ENCODE assay signal across 8 cellular contexts in genomic region chr2:201450910-201451329, GRCh38. TPM values are rescaled to one million over a fixed set of nuclear protein-coding genes. Genes with fewer than 3 reads are reported as not detected.
DNase-seq lines count a peak whose midpoint lies in the region; ATAC-seq, FAIRE-seq and TF ChIP-seq lines count a peak whose summit lies in the region.

No MANE protein-coding gene starts in this region.

- TF ChIP-seq CTCF in Caco-2 (IDR thresholded peaks at IDR 0.05; ENCODE audit: insufficient read depth in 1 of 2, low read depth in 1 of 2, low read length in 1 of 2, severe bottlenecking in 1 of 2, unreplicated experiment in 1 of 2) (no peak), GM12878 (IDR thresholded peaks at IDR 0.05 in 2 of 3, conservative IDR thresholded peaks at IDR 0.05 in 1 of 3; ENCODE audit: control insufficient read depth in 2 of 3, extremely low read depth in 1 of 3, insufficient read depth in 1 of 3, low read depth in 3 of 3, low read length in 3 of 3) (no peak), kidney (IDR thresholded peaks at IDR 0.05; ENCODE audit: borderline replicate concordance, extremely low read depth, insufficient read depth) (no peak)

- no peaks in the 10 kb centered on the region for H4K20me1 ChIP-seq in GM12878 (ENCODE audit: control insufficient read depth, insufficient read depth)

- peaks cover 10% of the 10 kb centered on the region for H3K36me3 Mint-ChIP-seq in Caco-2 (ENCODE audit: insufficient read depth, unreplicated experiment)

- H3K36me3 ChIP-seq in Caco-2 (ENCODE audit: control insufficient read depth, insufficient read depth, low read length) = no peaks in the 10 kb centered on the region; the same call in 1 of the 2 replicates
- no peaks in the 10 kb centered on the region for H3K36me3 ChIP-seq in MG63
- no peaks in the 10 kb centered on the region for H3K36me3 ChIP-seq in GM12878 (ENCODE audit: control insufficient read depth in 2 of 2, insufficient read depth in 2 of 2, low read length in 1 of 2)
- H3K36me3 ChIP-seq in kidney (ENCODE audit: control insufficient read depth in 1 of 2, insufficient read depth in 2 of 2, low read length in 2 of 2) = no peaks in the 10 kb centered on the region

- H3K4me1 ChIP-seq in Caco-2 (peaks cover 27% of the 10 kb centered on the region), GM12878 (ENCODE audit: control insufficient read depth, insufficient read depth, low read length) (peaks cover 22% of the 10 kb centered on the region), kidney (ENCODE audit: control insufficient read depth in 1 of 2, insufficient read depth in 1 of 2, low read depth in 1 of 2, low read length in 2 of 2) (peaks cover 3 to 13% of the 10 kb centered on the region in 2 donors)

- peak overlapping the region; percentile 94 for H3K27ac Mint-ChIP-seq in Caco-2 (ENCODE audit: unreplicated experiment)

- H2AFZ ChIP-seq in GM12878 (ENCODE audit: control insufficient read depth, low read depth, low read length) = peak overlapping the region; percentile 99

- H3K9me3 Mint-ChIP-seq in Caco-2 (ENCODE audit: unreplicated experiment) = no peaks in the 10 kb centered on the region

- no peak for FAIRE-seq in GM12878 (lab: Jason Lieb, UNC)
- no peak for FAIRE-seq in kidney (lab: Jason Lieb, UNC)

- no peak for TF ChIP-seq POLR2A in GM12878 (IDR thresholded peaks at IDR 0.05; ENCODE audit: low read depth, low read length)

- RAD21 ChIA-PET in GM12878 (lab: Charles Lee; ENCODE audit: unreplicated experiment) = interaction anchor here (0.6 to 3.3 kb wide), 9 partner anchors 25 to 518 kb away, joined by 3 to 16 read pairs (median 4); partner anchors contain the start of genes CASP10 and TMEM237

- peaks cover 21% of the 10 kb centered on the region for H3K4me1 Mint-ChIP-seq in Caco-2 (ENCODE audit: low read depth, unreplicated experiment)

- intact Hi-C loops in Caco-2 (cut with micrococcal nuclease; ENCODE audit: unreplicated experiment) (loop anchor here (1.0 to 5.0 kb wide), 4 partner anchors 11 to 334 kb away; partner anchors contain the start of genes CFLAR and TMEM237), GM12878 (cut with micrococcal nuclease; ENCODE audit: unreplicated experiment) (loop anchor here (2.0 to 5.0 kb wide), 3 partner anchors 191 to 218 kb away; partner anchors contain the start of gene TMEM237), kidney (cut with DNase I) (no loop called here)

- SMC1A ChIA-PET in GM12878 (lab: Charles Lee; ENCODE audit: uncharacterized antibody, unreplicated experiment) = interaction anchor here (1.8 to 2.8 kb wide), 5 partner anchors 10 to 48 kb away, joined by 4 to 12 read pairs (median 7); no protein-coding TSS in a partner anchor

- 1% methylated on average over 23 of the region's 23 CpGs for WGBS in GM12878 (ENCODE audit: insufficient coverage, insufficient replicate concordance, low lambda C conversion rate, missing lambda C conversion rate)

- H3K9me3 ChIP-seq in Caco-2 (no peaks in the 10 kb centered on the region), MG63 (no peaks in the 10 kb centered on the region), GM12878 (replicated peaks; ENCODE audit: control insufficient read depth, insufficient read depth, low read length) (no peaks in the 10 kb centered on the region), kidney (ENCODE audit: control insufficient read depth in 1 of 2, low read length in 2 of 2) (no peaks in the 10 kb centered on the region)

- POLR2A ChIA-PET in Caco-2 (lab: Charles Lee) = interaction anchor here (0.5 to 1.2 kb wide), 12 partner anchors 19 to 562 kb away, joined by 3 to 12 read pairs (median 4); partner anchors contain the start of genes ALS2, NIF3L1, PPIL3 and TMEM237
- POLR2A ChIA-PET in GM12878 (lab: Charles Lee) = interaction anchor here (0.5 to 2.8 kb wide), 8 partner anchors 10 to 570 kb away, joined by 3 to 8 read pairs (median 6); partner anchors contain the start of gene ALS2

- no peak for TF ChIP-seq EP300 in GM12878 (IDR thresholded peaks at IDR 0.05; ENCODE audit: borderline replicate concordance in 1 of 2, control insufficient read depth in 1 of 2, low read depth in 2 of 2, low read length in 2 of 2)

- DNase-seq in Caco-2 (no peak), MG63 (no peak), GM12878 (ENCODE audit: low read depth, low spot score) (no peak), kidney (no peak), superior temporal gyrus (ENCODE audit: extremely low spot score) (peak; percentile 54), NCI-H226 (no peak)

- H3K79me2 ChIP-seq in GM12878 (ENCODE audit: control insufficient read depth, insufficient read depth, low read length) = peaks cover 14% of the 10 kb centered on the region

- in situ Hi-C loops in GM12878 (cut with MboI) = no loop called here

- 0 out of 2 replicates have a peak, but pooled peaks have one; percentile 0 for TF ChIP-seq RAD21 in GM12878 (IDR thresholded peaks at IDR 0.05; ENCODE audit: insufficient read depth, low read depth, low read length)

- peak overlapping the region; percentile 85 for H3K27ac ChIP-seq in GM12878 (ENCODE audit: control insufficient read depth, insufficient read depth)
- H3K27ac ChIP-seq in kidney (ENCODE audit: low read depth in 2 of 2, low read length in 2 of 2) = peak overlapping the region; percentile 72 to 81

- BruUV-seq in Caco-2 (replicated peaks; lab: Mats Ljungman, UMichigan) (no TSS peak), GM12878 (replicated peaks; lab: Mats Ljungman, UMichigan) (no TSS peak)

- H3K4me3 Mint-ChIP-seq in Caco-2 (ENCODE audit: unreplicated experiment) = peak overlapping the region; percentile 94

- peak overlapping the region; percentile 86 for H3K4me3 ChIP-seq in Caco-2 (ENCODE audit: low read depth, low read length)
- peak overlapping the region; percentile 95 for H3K4me3 ChIP-seq in MG63
- H3K4me3 ChIP-seq in GM12878 = peak overlapping the region; percentile 96
- H3K4me3 ChIP-seq in kidney (ENCODE audit: low read length in 2 of 2) = peak overlapping the region; percentile 93 to 95

- H3K9ac ChIP-seq in GM12878 (ENCODE audit: control insufficient read depth, insufficient read depth, low read length) (peak overlapping the region; percentile 90), kidney (ENCODE audit: low read length in 2 of 2) (peak overlapping the region; percentile 81 to 86)

- peak overlapping the region; percentile 85 for H3K4me2 ChIP-seq in GM12878 (ENCODE audit: control insufficient read depth, insufficient read depth)

- ATAC-seq in GM21515 (IDR thresholded peaks at IDR 0.05; ENCODE audit: unreplicated experiment) = peak; percentile 32
- ATAC-seq in GM12878 = peak; percentile 33
- ATAC-seq in GM21390 (IDR thresholded peaks at IDR 0.05; ENCODE audit: unreplicated experiment) = no peak

- no peaks in the 10 kb centered on the region for H3K27me3 ChIP-seq in Caco-2 (replicated peaks; ENCODE audit: control insufficient read depth, insufficient read depth, low read length)
- H3K27me3 ChIP-seq in MG63 = no peaks in the 10 kb centered on the region
- H3K27me3 ChIP-seq in GM12878 (replicated peaks in 1 of 2; ENCODE audit: control insufficient read depth in 2 of 2, insufficient read depth in 2 of 2, low read length in 1 of 2) = no peaks in the 10 kb centered on the region

- CTCF ChIA-PET in Caco-2 (lab: Charles Lee) = interaction anchor here (0.6 to 1.2 kb wide), 10 partner anchors 16 to 546 kb away, joined by 3 to 11 read pairs (median 4); partner anchors contain the start of gene CASP10
- CTCF ChIA-PET in GM12878 (lab: Yijun Ruan, JAX) = interaction anchor here (1.2 to 1.8 kb wide), 4 partner anchors 36 to 219 kb away, joined by 4 to 6 read pairs (median 4); no protein-coding TSS in a partner anchor

- H3K27me3 Mint-ChIP-seq in Caco-2 (ENCODE audit: insufficient read depth, unreplicated experiment) = no peaks in the 10 kb centered on the region

RNA-seq across cellular contexts. Expression of gene TRAK2, which starts 0.3 kb away (rescaled TPM):
- 21.9 and 23.2 TPM in 2 replicates for total RNA-seq in Caco-2 (2022)
- 6.1 and 6.5 TPM in 2 replicates for total RNA-seq in MG63 (2014; rRNA removed; shearing (Covaris generic); ENCODE audit: low replicate concordance)
- total RNA-seq in GM12878 (2013; cell fraction: nucleolus; rRNA removed) = 15.8 and 18.1 TPM in 2 replicates
- total RNA-seq in GM12878 (2014; rRNA removed) = 11.9 and 13.6 TPM in 2 replicates
- 15.2 and 16.4 TPM in 2 replicates for total RNA-seq in GM12878 (2014; rRNA removed; fragmentation: Illumina TruSeq; extraction: Trizol)
- 20.0 and 20.6 TPM in 2 replicates for total RNA-seq in GM12878 (2021)
- polyA plus RNA-seq in GM12878 (2011; ENCODE audit: low read depth) = 3.4 TPM
- 10.3 and 12.7 TPM in 2 replicates for polyA plus RNA-seq in GM12878 (2011; rRNA removed)
- 5.8 and 5.9 TPM in 2 replicates for polyA plus RNA-seq in GM12878 (2011; cell fraction: cytosol; rRNA removed)
- polyA plus RNA-seq in GM12878 (2011; cell fraction: nucleus; rRNA removed) = 9.7 and 11.4 TPM in 2 replicates
- polyA plus RNA-seq in GM12878 (2012) = 4.5 and 4.6 TPM in 2 replicates
- 16.4 and 19.9 TPM in 2 replicates for polyA plus RNA-seq in GM12878 (2014; fragmentation: Illumina TruSeq; extraction: Trizol)
- 1 to 10 TPM; 5.2 to 5.5 TPM for polyA plus RNA-seq in GM12878 (2014; fragmentation: Nextera tagmentation; extraction: Ambion mirVana)
- polyA plus RNA-seq in GM12878 (2014; rRNA removed) = 8.4 and 9.9 TPM in 2 replicates
- polyA plus RNA-seq in GM12878 (2016; fragmentation: Nextera tagmentation; extraction: Ambion mirVana) = 10 to 100 TPM; 11.8 to 14.1 TPM
- polyA minus RNA-seq in GM12878 (2011; rRNA and poly(A)+ RNA removed) = 20.0 and 31.8 TPM in 2 replicates
- polyA minus RNA-seq in GM12878 (2011; cell fraction: cytosol; rRNA and poly(A)+ RNA removed) = 5.1 and 5.2 TPM in 2 replicates
- polyA minus RNA-seq in GM12878 (2011; cell fraction: nucleus; rRNA and poly(A)+ RNA removed) = 12.8 and 17.5 TPM in 2 replicates
- total RNA-seq in kidney = 65.8 TPM
- polyA plus RNA-seq in kidney (ENCODE audit: insufficient read depth, low read depth, low replicate concordance) = 16.6 TPM

RNA-seq across cellular contexts. Expression of gene STRADB, which starts 0.6 kb away (rescaled TPM):
- total RNA-seq in Caco-2 (2022) (41.2 and 49.0 TPM in 2 replicates), GM12878 (2014; rRNA removed) (29.7 and 36.7 TPM in 2 replicates), GM12878 (2014; rRNA removed; fragmentation: Illumina TruSeq; extraction: Trizol) (39.8 and 42.2 TPM in 2 replicates), GM12878 (2021) (33.0 and 34.7 TPM in 2 replicates), kidney (26.1 TPM)
- 40.5 and 76.4 TPM in 2 replicates for total RNA-seq in MG63 (2014; rRNA removed; shearing (Covaris generic); ENCODE audit: low replicate concordance)
- total RNA-seq in GM12878 (2013; cell fraction: nucleolus; rRNA removed) = 8.6 and 12.9 TPM in 2 replicates
- 7.3 TPM for polyA plus RNA-seq in GM12878 (2011; ENCODE audit: low read depth)
- polyA plus RNA-seq in GM12878 (2011; rRNA removed) (7.6 and 11.1 TPM in 2 replicates), GM12878 (2014; fragmentation: Illumina TruSeq; extraction: Trizol) (39.0 and 46.6 TPM in 2 replicates), GM12878 (2014; fragmentation: Nextera tagmentation; extraction: Ambion mirVana) (10 to 100 TPM; 12.1 to 15.4 TPM), GM12878 (2014; rRNA removed) (23.1 and 28.8 TPM in 2 replicates), GM12878 (2016; fragmentation: Nextera tagmentation; extraction: Ambion mirVana) (10 to 100 TPM; 54.5 to 58.3 TPM), kidney (ENCODE audit: insufficient read depth, low read depth, low replicate concordance) (60.3 TPM)
- 3.8 and 4.3 TPM in 2 replicates for polyA plus RNA-seq in GM12878 (2011; cell fraction: cytosol; rRNA removed)
- polyA plus RNA-seq in GM12878 (2011; cell fraction: nucleus; rRNA removed) = 4.5 and 5.9 TPM in 2 replicates
- polyA plus RNA-seq in GM12878 (2012) = 10.9 and 11.7 TPM in 2 replicates
- polyA minus RNA-seq in GM12878 (2011; rRNA and poly(A)+ RNA removed) = 7.4 and 8.3 TPM in 2 replicates
- polyA minus RNA-seq in GM12878 (2011; cell fraction: cytosol; rRNA and poly(A)+ RNA removed) = 2.6 and 3.2 TPM in 2 replicates
- 1.8 and 3.0 TPM in 2 replicates for polyA minus RNA-seq in GM12878 (2011; cell fraction: nucleus; rRNA and poly(A)+ RNA removed)
